In the genomic region with DNA sequence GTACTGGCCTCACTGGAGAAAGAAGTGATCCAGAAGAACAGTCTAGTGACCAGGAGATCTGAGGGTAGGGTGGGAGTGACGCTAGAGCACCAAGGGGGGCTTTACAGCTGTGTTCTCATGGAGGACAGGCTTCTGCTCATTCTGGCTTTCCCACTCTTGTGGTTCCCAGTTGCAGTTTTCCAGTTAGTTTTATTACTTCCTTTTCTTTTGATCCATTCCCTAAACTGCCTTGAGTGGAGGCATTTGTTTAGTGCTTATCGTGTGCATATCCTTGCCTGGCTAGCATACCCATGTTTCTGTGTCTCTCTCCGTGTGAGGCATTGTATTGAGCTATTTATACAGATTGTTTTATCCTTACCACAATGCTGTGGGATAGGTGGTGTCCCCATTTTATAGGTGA, we compare ENCODE assay signal across 23 cellular contexts. TPM values are rescaled to one million over a fixed set of nuclear protein-coding genes. Genes with fewer than 3 reads are reported as not detected.
DNase-seq lines count a peak whose midpoint lies in the region; ATAC-seq, FAIRE-seq and TF ChIP-seq lines count a peak whose summit lies in the region.
"Had no signal": no experiment of that assay in that cellular context is flagged by ENCODE, and none has a peak within 500 bp of the region (broad histone marks: within the 10 kb centered on the region; RNA-seq: fewer than 3 reads in every experiment).

No MANE protein-coding gene starts in this region.

- H3K27ac ChIP-seq in BLaER1 treated with 17β-estradiol and CSF1 and Interleukin-3, amounts not matched to agents 10 nM and 100 nM: peak overlapping the region in 9 of 11 experiments; percentile 1 to 52 (median 17); a peak in 16 of 22 replicates
- H3K27ac ChIP-seq in HUES64 (ENCODE audit: low read depth, low read length) (0 out of 2 replicates have a peak overlapping the region, but pooled peaks have one; percentile 5), kidney (ENCODE audit: low read depth in 2 of 2, low read length in 2 of 2) (no peak overlapping the region)
- H3K27ac ChIP-seq: tibial artery had no signal

- H3K27me3 Mint-ChIP-seq in brain (peaks cover 7% of the 10 kb centered on the region), nephron (ENCODE audit: low read depth) (no peaks in the 10 kb centered on the region)
- H3K27me3 Mint-ChIP-seq: memory B cell; natural killer cell treated with Interleukin-12 subunit alpha and Interleukin-12 subunit beta and Interleukin-15 and Interleukin-18, amount 100 ng/mL, for 72 hours had no signal

- ATAC-seq in activated CD4-positive, CD25-positive, alpha-beta regulatory T cell treated with anti-CD3 and anti-CD28 coated beads, Interleukin-2, amount 50 U/mL, for 24 hours: no peak
- ATAC-seq: natural killer cell treated with Interleukin-12 subunit alpha and Interleukin-12 subunit beta and Interleukin-15 and Interleukin-18, amount 100 ng/mL, for 72 hours; stimulated activated naive CD8-positive, alpha-beta T cell treated with anti-CD3 and anti-CD28 coated beads, Interleukin-15, Interleukin-2, amounts not matched to agents 100 U/mL and 50 U/mL, for 24 hours had no signal

- H3K4me3 Mint-ChIP-seq in brain: peak overlapping the region in 3 of 5 experiments; percentile 23 to 74 (median 34)
- H3K4me3 Mint-ChIP-seq in nephron: peak overlapping the region in 1 of 3 experiments; percentile 45
- H3K4me3 Mint-ChIP-seq: activated CD4-positive, alpha-beta T cell treated with anti-CD3 and anti-CD28 coated beads, Interleukin-2, amount 10 ng/mL, durations not matched to agents 24 days and 14 days; memory B cell; natural killer cell treated with Interleukin-12 subunit alpha and Interleukin-12 subunit beta and Interleukin-15 and Interleukin-18, amount 100 ng/mL, for 72 hours had no signal

- H3K9me3 Mint-ChIP-seq in brain: peaks cover 0 to 3% (median 0%) of the 10 kb centered on the region in 5 experiments
- H3K9me3 Mint-ChIP-seq in nephron: no peaks in the 10 kb centered on the region
- H3K9me3 Mint-ChIP-seq: activated CD4-positive, alpha-beta T cell treated with anti-CD3 and anti-CD28 coated beads, Interleukin-2, amount 10 ng/mL, durations not matched to agents 24 days and 14 days; memory B cell; natural killer cell treated with Interleukin-12 subunit alpha and Interleukin-12 subunit beta and Interleukin-15 and Interleukin-18, amount 100 ng/mL, for 72 hours had no signal

- H3K27me3 ChIP-seq in BLaER1 treated with 17β-estradiol and CSF1 and Interleukin-3, amounts not matched to agents 10 nM and 100 nM: no peaks in the 10 kb centered on the region
- H3K27me3 ChIP-seq in HUES64 (ENCODE audit: insufficient read depth, low read length): no peaks in the 10 kb centered on the region
- H3K27me3 ChIP-seq: tibial artery had no signal

- H3K27ac Mint-ChIP-seq in brain (peak overlapping the region in 1 of 5 experiments; percentile 30), nephron (peak overlapping the region in 2 of 3 experiments; percentile 23 to 31)
- H3K27ac Mint-ChIP-seq: activated CD4-positive, alpha-beta T cell treated with anti-CD3 and anti-CD28 coated beads, Interleukin-2, amount 10 ng/mL, durations not matched to agents 24 days and 14 days; memory B cell; natural killer cell treated with Interleukin-12 subunit alpha and Interleukin-12 subunit beta and Interleukin-15 and Interleukin-18, amount 100 ng/mL, for 72 hours had no signal

- 69% methylated on average over 2 of the region's 3 CpGs for WGBS in HUES64

- H3K4me1 Mint-ChIP-seq in brain (peaks cover 66% of the 10 kb centered on the region), nephron (peaks cover 60% of the 10 kb centered on the region)

- peak overlapping the region; percentile 86 to 97 (median 94) for H3K4me2 ChIP-seq in BLaER1 treated with 17β-estradiol and CSF1 and Interleukin-3, amounts not matched to agents 10 nM and 100 nM
- H3K4me2 ChIP-seq: smooth muscle cell had no signal

- peaks cover 33 to 62% (median 38%) of the 10 kb centered on the region in 11 experiments for H3K36me3 ChIP-seq in BLaER1 treated with 17β-estradiol and CSF1 and Interleukin-3, amounts not matched to agents 10 nM and 100 nM
- peaks cover 26% of the 10 kb centered on the region for H3K36me3 ChIP-seq in HUES64 (ENCODE audit: insufficient read depth, low read length)
- peaks cover 16 to 18% of the 10 kb centered on the region in 2 donors for H3K36me3 ChIP-seq in kidney (ENCODE audit: control insufficient read depth in 1 of 2, insufficient read depth in 2 of 2, low read length in 2 of 2)

- TF ChIP-seq CTCF in brain (conservative IDR thresholded peaks at IDR 0.05) (no peak), nephron (IDR thresholded peaks at IDR 0.05; ENCODE audit: unreplicated experiment in 3 of 3) (no peak), kidney (IDR thresholded peaks at IDR 0.05; ENCODE audit: borderline replicate concordance, extremely low read depth, insufficient read depth) (no peak)

- H3K9ac ChIP-seq in BLaER1 treated with 17β-estradiol and CSF1 and Interleukin-3, amounts not matched to agents 10 nM and 100 nM: peak overlapping the region; percentile 2 to 98 (median 30); a peak in 18 of 22 replicates
- H3K9ac ChIP-seq in HUES64 (ENCODE audit: low read depth, low read length) (no peak overlapping the region), kidney (ENCODE audit: low read length in 2 of 2) (no peak overlapping the region)

- peaks cover 48 to 89% (median 72%) of the 10 kb centered on the region in 11 experiments; a peak in 21 of 22 replicates for H4K20me1 ChIP-seq in BLaER1 treated with 17β-estradiol and CSF1 and Interleukin-3, amounts not matched to agents 10 nM and 100 nM

- H3K4me1 ChIP-seq in BLaER1 treated with 17β-estradiol and CSF1 and Interleukin-3, amounts not matched to agents 10 nM and 100 nM: peaks cover 45 to 64% (median 48%) of the 10 kb centered on the region in 10 experiments
- peaks cover 59% of the 10 kb centered on the region for H3K4me1 ChIP-seq in HUES64 (ENCODE audit: insufficient read depth, low read length)
- H3K4me1 ChIP-seq in kidney (ENCODE audit: control insufficient read depth in 1 of 2, insufficient read depth in 1 of 2, low read depth in 1 of 2, low read length in 2 of 2): peaks cover 32 to 36% of the 10 kb centered on the region in 2 donors

- peak overlapping the region in 6 of 10 experiments; percentile 8 to 96 (median 64); a peak in 8 of 20 replicates for H3K4me3 ChIP-seq in BLaER1 treated with 17β-estradiol and CSF1 and Interleukin-3, amounts not matched to agents 10 nM and 100 nM
- no peak overlapping the region for H3K4me3 ChIP-seq in HUES64 (ENCODE audit: low read length)
- no peak overlapping the region for H3K4me3 ChIP-seq in kidney (ENCODE audit: low read length in 2 of 2)
- H3K4me3 ChIP-seq: smooth muscle cell, tibial artery had no signal

- no peak for FAIRE-seq in kidney (lab: Jason Lieb, UNC)
- FAIRE-seq: bronchial epithelial cell had no signal

- intact Hi-C loops in kidney (cut with DNase I): no loop called here

- no peaks in the 10 kb centered on the region for H3K9me3 ChIP-seq in BLaER1 treated with 17β-estradiol and CSF1 and Interleukin-3, amounts not matched to agents 10 nM and 100 nM (replicated peaks in 1 of 11)
- H3K9me3 ChIP-seq in HUES64 (ENCODE audit: insufficient read depth, low read depth, low read length) (no peaks in the 10 kb centered on the region), kidney (ENCODE audit: control insufficient read depth in 1 of 2, low read length in 2 of 2) (no peaks in the 10 kb centered on the region)
- H3K9me3 ChIP-seq: tibial artery had no signal

- no peak for DNase-seq in NCI-H526 treated with DMSO at 0.1 percent for 48 hours (lab: John Stamatoyannopoulos, UW)
- DNase-seq in kidney: no peak
- no peak for DNase-seq in NK-92 (lab: John Stamatoyannopoulos, UW; ENCODE audit: unreplicated experiment)
- DNase-seq: activated CD4-positive, alpha-beta T cell treated with anti-CD3 and anti-CD28 coated beads, Interleukin-2, amount 10 ng/mL, durations not matched to agents 24 days and 14 days; activated CD8-positive, alpha-beta memory T cell treated with anti-CD3 and anti-CD28 coated beads, Interleukin-2, amount 50 U/mL, for 48 hours; activated gamma-delta T cell; HCEC 1CT; NCI-H2081 treated with DMSO at 0.1 percent for 48 hours; posterior cingulate gyrus; stimulated activated CD4-positive, alpha-beta T cell treated with anti-CD3 and anti-CD28 coated beads, Interleukin-2, amount 100 ng/mL, for 48 hours; stimulated activated naive CD8-positive, alpha-beta T cell treated with anti-CD3 and anti-CD28 coated beads, Interleukin-15, Interleukin-2, amounts not matched to agents 100 U/mL and 50 U/mL, for 24 hours; tibial artery had no signal

- H3K36me3 Mint-ChIP-seq in brain (peaks cover 36% of the 10 kb centered on the region), nephron (ENCODE audit: low read depth) (peaks cover 34% of the 10 kb centered on the region)

RNA-seq across cellular contexts. Expression of a gene that starts 4.0 kb away (rescaled TPM):
- polyA plus RNA-seq in HUES64 (2013, experiment 1 of 2): 95.6 TPM
- polyA plus RNA-seq in HUES64 (2013, experiment 2 of 2): 95.2 TPM
- polyA plus RNA-seq in brain (ENCODE audit: insufficient read depth, low read depth, low replicate concordance): 56.5 TPM
- total RNA-seq in kidney: 146 TPM
- 60.3 TPM for polyA plus RNA-seq in kidney (ENCODE audit: insufficient read depth, low read depth, low replicate concordance)

RNA-seq across cellular contexts. Expression of a gene that starts 19.3 kb away (rescaled TPM):
- 44.0 TPM for polyA plus RNA-seq in HUES64 (2013, experiment 1 of 2)
- 42.0 TPM for polyA plus RNA-seq in HUES64 (2013, experiment 2 of 2)
- polyA plus RNA-seq in brain (ENCODE audit: insufficient read depth, low read depth, low replicate concordance): 27.8 TPM
- total RNA-seq in kidney: 44.5 TPM
- 29.4 TPM for polyA plus RNA-seq in kidney (ENCODE audit: insufficient read depth, low read depth, low replicate concordance)

RNA-seq across cellular contexts. Expression of a gene that starts 34.6 kb away (rescaled TPM):
- polyA plus RNA-seq in HUES64 (2013, experiment 1 of 2): 4.2 TPM
- 4.0 TPM for polyA plus RNA-seq in HUES64 (2013, experiment 2 of 2)
- polyA plus RNA-seq in brain (ENCODE audit: insufficient read depth, low read depth, low replicate concordance) (28.2 TPM), kidney (ENCODE audit: insufficient read depth, low read depth, low replicate concordance) (133 TPM)
- 24.4 TPM for total RNA-seq in kidney

RNA-seq across cellular contexts. Expression of a gene that starts 50.6 kb away (rescaled TPM):
- polyA plus RNA-seq in HUES64 (2013, experiment 1 of 2): 2.8 TPM
- 2.5 TPM for polyA plus RNA-seq in HUES64 (2013, experiment 2 of 2)
- polyA plus RNA-seq in brain (ENCODE audit: insufficient read depth, low read depth, low replicate concordance) (103 TPM), kidney (ENCODE audit: insufficient read depth, low read depth, low replicate concordance) (24.1 TPM)
- 2.0 TPM for total RNA-seq in kidney
- total RNA-seq: bronchial epithelial cell, NCI-H460, RPMI7951, smooth muscle cell had no signal

Comparison
In these comparisons a context has a peak if more than half of its experiments do, and no peak if none do; other contexts are left out.
1. H3K27ac ChIP-seq: peak in BLaER1 treated with 17β-estradiol and CSF1 and Interleukin-3, amounts not matched to agents 10 nM and 100 nM (9 of 11) and HUES64 (single experiment); none in kidney (0 of 2).
2. H3K4me3 ChIP-seq: peak in BLaER1 treated with 17β-estradiol and CSF1 and Interleukin-3, amounts not matched to agents 10 nM and 100 nM (6 of 10); none in HUES64 (single experiment) and kidney (0 of 2).
3. H3K9ac ChIP-seq: peak in BLaER1 treated with 17β-estradiol and CSF1 and Interleukin-3, amounts not matched to agents 10 nM and 100 nM (11 of 11); none in HUES64 (single experiment) and kidney (0 of 2).